Comparison of ENCODE assay signal across 2 cellular contexts in genomic region chr4:127012549-127012948, GRCh38.
TF ChIP-seq lines count a peak whose summit lies in the region.

No MANE protein-coding gene starts in this region.

TF ChIP-seq in IMR-90, 13 proteins besides CTCF, POLR2A, EP300 and RAD21:
- TF ChIP-seq MAZ (IDR thresholded peaks at IDR 0.05; ENCODE audit: borderline replicate concordance, low read depth, low read length) (no peak), RCOR1 (IDR thresholded peaks at IDR 0.05; ENCODE audit: insufficient replicate concordance, low read length) (no peak), BHLHE40 (IDR thresholded peaks at IDR 0.05; ENCODE audit: low read depth, low read length) (no peak), FOS (IDR thresholded peaks at IDR 0.05; ENCODE audit: low read depth, low read length) (no peak), MAFK (IDR thresholded peaks at IDR 0.05; ENCODE audit: low read depth, low read length) (no peak), CHD1 (IDR thresholded peaks at IDR 0.05; ENCODE audit: low read depth, low read length) (no peak), USF2 (IDR thresholded peaks at IDR 0.05; ENCODE audit: low read depth, low read length) (no peak), MXI1 (IDR thresholded peaks at IDR 0.05; ENCODE audit: borderline replicate concordance, low read depth, low read length) (no peak), ELK1 (IDR thresholded peaks at IDR 0.05; ENCODE audit: borderline replicate concordance, low read depth, low read length) (no peak), RFX5 (IDR thresholded peaks at IDR 0.05; ENCODE audit: low read depth, low read length) (no peak), NFE2L2 (IDR thresholded peaks at IDR 0.05; ENCODE audit: low read depth, low read length) (no peak), SMC3 (IDR thresholded peaks at IDR 0.05; ENCODE audit: low read depth, low read length) (no peak), CEBPB (IDR thresholded peaks at IDR 0.05; ENCODE audit: low read depth, low read length) (no peak)

TF ChIP-seq in K562, 482 proteins besides CTCF, POLR2A, EP300 and RAD21:
- TF ChIP-seq CREB5 (CRISPR knock-in tag; IDR thresholded peaks at IDR 0.05): no peak
- no peak for TF ChIP-seq CBFA2T2 (conservative IDR thresholded peaks at IDR 0.05)
- TF ChIP-seq ZNF212 (CRISPR knock-in tag; IDR thresholded peaks at IDR 0.05): no peak
- no peak for TF ChIP-seq MAFK (IDR thresholded peaks at IDR 0.05; ENCODE audit: low read length)
- no peak for TF ChIP-seq HDAC1 (IDR thresholded peaks at IDR 0.05)
- TF ChIP-seq ZNF121 (CRISPR knock-in tag; conservative IDR thresholded peaks at IDR 0.05): no peak
- TF ChIP-seq USF1 (CRISPR knock-in tag; IDR thresholded peaks at IDR 0.05): no peak
- TF ChIP-seq POLR3A (IDR thresholded peaks at IDR 0.05; ENCODE audit: borderline replicate concordance, extremely low read depth, insufficient read depth, insufficient read length): no peak
- no peak for TF ChIP-seq TOE1 (IDR thresholded peaks at IDR 0.05; ENCODE audit: borderline replicate concordance)
- no peak for TF ChIP-seq TOE1 (CRISPR knock-in tag; IDR thresholded peaks at IDR 0.05; ENCODE audit: borderline replicate concordance, low read depth)
- no peak for TF ChIP-seq KDM5B (IDR thresholded peaks at IDR 0.05; ENCODE audit: insufficient replicate concordance, low read depth, low read length)
- TF ChIP-seq MLLT1 (IDR thresholded peaks at IDR 0.05): no peak
- no peak for TF ChIP-seq MTA1 (IDR thresholded peaks at IDR 0.05; ENCODE audit: borderline replicate concordance)
- no peak for TF ChIP-seq KAT8 (IDR thresholded peaks at IDR 0.05; ENCODE audit: low read depth)
- TF ChIP-seq HNRNPL (IDR thresholded peaks at IDR 0.05; ENCODE audit: low read depth, low read length): no peak
- no peak for TF ChIP-seq MYBL2 (IDR thresholded peaks at IDR 0.05; ENCODE audit: low read depth)
- no peak for TF ChIP-seq MYBL2 (CRISPR knock-in tag; IDR thresholded peaks at IDR 0.05; ENCODE audit: borderline replicate concordance)
- no peak for TF ChIP-seq ZNF384 (IDR thresholded peaks at IDR 0.05; ENCODE audit: low read depth, low read length)
